7 cellular contexts compared by ENCODE assay signal in genomic region chr13:80342541-80343371, GRCh38. TPM values are rescaled to one million over a fixed set of nuclear protein-coding genes. Genes with fewer than 3 reads are reported as not detected.
DNase-seq lines count a peak whose midpoint lies in the region; ATAC-seq and TF ChIP-seq lines count a peak whose summit lies in the region.

No MANE protein-coding gene starts in this region.

- ATAC-seq in HG02759 (IDR thresholded peaks at IDR 0.05; ENCODE audit: unreplicated experiment): peak; percentile 63

- no peaks in the 10 kb centered on the region for H3K36me3 ChIP-seq in kidney epithelial cell (ENCODE audit: control insufficient read depth, insufficient read depth, low read length)

- peak; percentile 79 for DNase-seq in GM13977 (ENCODE audit: low spot score)
- DNase-seq in NCI-H1417 treated with DMSO at 0.1 percent for 48 hours (lab: John Stamatoyannopoulos, UW): peak; percentile 66
- peak in 3 of 4 experiments; percentile 11 to 39 (median 13) for DNase-seq in activated CD4-positive, CD25-positive, alpha-beta regulatory T cell (lab: John Stamatoyannopoulos, UW)
- peak; percentile 77 for DNase-seq in cerebellar cortex (ENCODE audit: low spot score)
- DNase-seq in kidney epithelial cell (ENCODE audit: low read depth): no peak
- peak; percentile 75 for DNase-seq in stimulated activated CD4-positive, alpha-beta T cell treated with anti-CD3 and anti-CD28 coated beads, Interleukin-15, amount 100 ng/mL, for 24 hours

- TF ChIP-seq CTCF in GM13977 (IDR thresholded peaks at IDR 0.05; ENCODE audit: extremely low read depth, insufficient read depth, missing control alignments) (peak; percentile 99), kidney epithelial cell (IDR thresholded peaks at IDR 0.05; ENCODE audit: insufficient read depth, low read length, poor library complexity, severe bottlenecking) (peak; percentile 68)

- in situ Hi-C loops in GM13977 (cut with MboI; ENCODE audit: low pct_unique_long_range_greater_than_20kb, low sequenced_read_pairs, unreplicated experiment): no loop called here

- H3K27me3 ChIP-seq in kidney epithelial cell (ENCODE audit: control insufficient read depth, insufficient read depth, low read length): no peaks in the 10 kb centered on the region

- H3K4me3 ChIP-seq in kidney epithelial cell (ENCODE audit: low read depth, low read length): peak overlapping the region; percentile 85

RNA-seq across cellular contexts. Expression of gene SPRY2, which starts 1.8 kb away (rescaled TPM):
- total RNA-seq in kidney epithelial cell: 18.1 and 20.9 TPM in 2 replicates
